Comparison of ENCODE assay signal across 9 cellular contexts in the genomic region with DNA sequence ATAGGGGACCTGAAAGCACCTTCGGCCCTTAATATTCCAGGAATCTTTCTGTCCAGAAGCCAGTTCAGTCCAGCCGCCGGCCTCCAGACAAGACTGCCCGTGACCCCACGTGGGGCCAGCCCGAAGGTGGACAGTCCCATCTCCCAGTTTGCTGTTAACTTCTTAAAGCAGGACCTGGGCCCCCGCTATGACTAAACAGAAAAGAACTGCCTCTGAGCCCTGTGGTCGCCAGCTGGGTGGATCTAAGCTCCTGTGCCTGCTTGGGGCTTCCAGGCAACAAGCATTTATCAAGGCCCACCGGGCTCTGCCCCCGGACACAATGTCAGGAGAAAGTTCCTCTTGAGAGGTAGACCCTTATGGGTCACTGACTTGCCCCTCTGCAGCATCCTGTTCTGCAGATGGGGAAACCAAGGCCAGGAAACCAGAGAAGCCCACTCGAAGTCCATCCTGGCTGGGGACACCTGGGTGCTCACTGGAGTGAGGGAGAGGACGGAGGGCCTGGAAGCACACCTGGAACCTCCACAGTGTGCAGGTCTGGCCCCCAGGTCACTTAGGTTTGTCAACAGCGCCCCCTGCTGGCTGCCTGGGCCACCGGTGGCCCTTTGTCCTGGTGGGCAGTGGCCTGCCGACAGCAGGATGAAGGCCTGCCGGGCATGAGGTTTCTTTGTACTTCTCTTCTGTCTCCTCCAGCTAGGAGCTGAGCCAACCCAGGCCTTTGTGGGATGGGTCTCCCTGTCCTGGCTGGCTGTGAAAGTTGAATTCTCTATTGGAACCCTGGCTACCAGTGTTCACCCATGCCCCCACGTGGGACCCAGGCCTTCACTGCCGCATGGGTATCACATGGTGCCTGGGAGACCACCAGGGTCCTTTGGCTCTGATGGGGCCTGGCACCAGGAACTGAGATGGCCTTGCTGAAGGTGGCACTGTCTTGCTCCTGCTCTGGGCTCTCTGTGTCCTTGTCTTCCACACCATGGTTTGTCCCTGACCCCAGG.
DNase-seq lines count a peak whose midpoint lies in the region; ATAC-seq and TF ChIP-seq lines count a peak whose summit lies in the region.
"Had no signal": no experiment of that assay in that cellular context is flagged by ENCODE, and none has a peak within 500 bp of the region (broad histone marks: within the 10 kb centered on the region; RNA-seq: fewer than 3 reads in every experiment).

No MANE protein-coding gene starts in this region.

- peaks cover 41% of the 10 kb centered on the region for H3K36me3 Mint-ChIP-seq in brain

- peak; percentile 45 for ATAC-seq in GM18517 (IDR thresholded peaks at IDR 0.05; ENCODE audit: unreplicated experiment)
- ATAC-seq in GM21786 (IDR thresholded peaks at IDR 0.05; ENCODE audit: unreplicated experiment), result no peak

- peak overlapping the region; percentile 12; the same call in 1 of the 2 replicates for H3K27ac ChIP-seq in WERI-Rb-1

- CTCF ChIA-PET in AG04449 (lab: Yijun Ruan, JAX), result interaction anchor here (0.6 to 9.9 kb wide), 72 partner anchors 7 to 1152 kb away, joined by 3 to 180 read pairs (median 6); a partner anchor contains a TSS

- POLR2A ChIA-PET in AG04449 (lab: Yijun Ruan, JAX), result interaction anchor here (1.5 kb wide), 1 partner anchor 1143 kb away, joined by 4 read pairs; no protein-coding TSS in a partner anchor

- H3K36me3 ChIP-seq in MG63 (peaks cover 71% of the 10 kb centered on the region), WERI-Rb-1 (peaks cover 4% of the 10 kb centered on the region)

- no peaks in the 10 kb centered on the region for H3K27me3 ChIP-seq in MG63
- H3K27me3 ChIP-seq in WERI-Rb-1 (ENCODE audit: insufficient read depth, low read depth, severe bottlenecking), result no peaks in the 10 kb centered on the region

- peaks cover 0 to 7% (median 0%) of the 10 kb centered on the region in 5 experiments for H3K9me3 Mint-ChIP-seq in brain
- H3K9me3 Mint-ChIP-seq: stimulated activated naive CD8-positive, alpha-beta T cell treated with anti-CD3 and anti-CD28 coated beads, Interleukin-15, Interleukin-2, amounts not matched to agents 100 ng/mL and 50 ng/mL, for 24 hours had no signal

- H3K27me3 Mint-ChIP-seq in brain, result no peaks in the 10 kb centered on the region
- H3K27me3 Mint-ChIP-seq: stimulated activated naive CD8-positive, alpha-beta T cell treated with anti-CD3 and anti-CD28 coated beads, Interleukin-15, Interleukin-2, amounts not matched to agents 100 ng/mL and 50 ng/mL, for 24 hours had no signal

- H3K9me3 ChIP-seq in MG63 (no peaks in the 10 kb centered on the region), WERI-Rb-1 (ENCODE audit: severe bottlenecking) (no peaks in the 10 kb centered on the region)

- peaks cover 58% of the 10 kb centered on the region for H3K4me1 Mint-ChIP-seq in brain

- no peak overlapping the region for H3K4me3 ChIP-seq in AG04449 (ENCODE audit: low read depth, low read length)
- H3K4me3 ChIP-seq in MG63, result no peak overlapping the region
- H3K4me3 ChIP-seq in WERI-Rb-1 (ENCODE audit: low read depth, low read length), result no peak overlapping the region

- TF ChIP-seq CTCF in AG04449 (IDR thresholded peaks at IDR 0.05; ENCODE audit: insufficient read depth, low read length, missing control alignments) (peak; percentile 94), WERI-Rb-1 (IDR thresholded peaks at IDR 0.05; ENCODE audit: low read depth, low read length) (peak; percentile 94), brain (conservative IDR thresholded peaks at IDR 0.05) (peak; percentile 89 to 95)

- DNase-seq in AG04449 (ENCODE audit: low read depth, low spot score) (no peak), MG63 (peak; percentile 41), WERI-Rb-1 (peak; percentile 88), kidney glomerular epithelial cell (lab: John Stamatoyannopoulos, UW) (peak; percentile 32)
- peak; percentile 81 to 87 for DNase-seq in stimulated activated CD4-positive, alpha-beta T cell treated with anti-CD3 and anti-CD28 coated beads, Interleukin-2, amount 100 ng/mL, for 48 hours

- H3K27ac Mint-ChIP-seq in brain, result peak overlapping the region; percentile 35 to 97 (median 58)

- no peak overlapping the region for H3K4me3 Mint-ChIP-seq in brain
- H3K4me3 Mint-ChIP-seq: stimulated activated naive CD8-positive, alpha-beta T cell treated with anti-CD3 and anti-CD28 coated beads, Interleukin-15, Interleukin-2, amounts not matched to agents 100 ng/mL and 50 ng/mL, for 24 hours had no signal
